ENCODE assay signal across 1 cellular context in genomic region chr1:32448773-32449456, GRCh38.
A peak's percentile ranks its signal among the peaks of the same experiment; 100 is the strongest.
TF ChIP-seq lines count a peak whose summit lies in the region.

No MANE protein-coding gene starts in this region.

TF ChIP-seq in K562, 482 proteins besides CTCF, POLR2A, EP300 and RAD21 (continued from another document and continues in another):
- TF ChIP-seq CHD7 (IDR thresholded peaks at IDR 0.05; ENCODE audit: low read depth, low read length) (no peak), JUN (IDR thresholded peaks at IDR 0.05; ENCODE audit: borderline replicate concordance, low read depth, low read length) (peak; percentile 75), JUN (CRISPR knock-in tag; IDR thresholded peaks at IDR 0.05; ENCODE audit: borderline replicate concordance) (no peak), ZNF589 (CRISPR knock-in tag; IDR thresholded peaks at IDR 0.05; ENCODE audit: low read depth) (no peak), ZNF24 (IDR thresholded peaks at IDR 0.05) (no peak), KLF13 (tag; IDR thresholded peaks at IDR 0.05; ENCODE audit: borderline replicate concordance, low read depth) (0 out of 2 replicates have a peak, but pooled peaks have one; percentile 13), PHTF2 (CRISPR knock-in tag; IDR thresholded peaks at IDR 0.05) (no peak), ZFP1 (CRISPR knock-in tag; IDR thresholded peaks at IDR 0.05) (no peak), EHMT2 (IDR thresholded peaks at IDR 0.05) (peak; percentile 68; the same call in 1 of the 2 replicates), ETS2 (tag; IDR thresholded peaks at IDR 0.05; ENCODE audit: borderline replicate concordance, poor library complexity, severe bottlenecking) (no peak), GTF2A2 (tag; IDR thresholded peaks at IDR 0.05) (no peak), POLR2B (IDR thresholded peaks at IDR 0.05; ENCODE audit: low read depth, partially characterized antibody) (no peak), CHCHD3 (CRISPR knock-in tag; IDR thresholded peaks at IDR 0.05) (no peak), NR2C2 (CRISPR knock-in tag; IDR thresholded peaks at IDR 0.05) (no peak), NR2C2 (tag; IDR thresholded peaks at IDR 0.05) (peak; percentile 66; the same call in 1 of the 2 replicates), MAFF (IDR thresholded peaks at IDR 0.05; ENCODE audit: low read length) (peak; percentile 33; the same call in 1 of the 2 replicates), JUND (IDR thresholded peaks at IDR 0.05; ENCODE audit: borderline replicate concordance, low read depth, low read length) (peak; percentile 88), JUND (tag; IDR thresholded peaks at IDR 0.05; ENCODE audit: borderline replicate concordance, low read depth, low read length) (peak; percentile 93), DLX4 (CRISPR knock-in tag; IDR thresholded peaks at IDR 0.05) (no peak), RAD51 (IDR thresholded peaks at IDR 0.05; ENCODE audit: borderline replicate concordance, low read depth) (peak; percentile 54), MTA1 (IDR thresholded peaks at IDR 0.05; ENCODE audit: borderline replicate concordance) (no peak), CEBPG (CRISPR knock-in tag; IDR thresholded peaks at IDR 0.05) (no peak), CEBPG (tag; conservative IDR thresholded peaks at IDR 0.05 in 1 of 2, IDR thresholded peaks at IDR 0.05 in 1 of 2) (peak in 1 of 2 experiments; percentile 69; a peak in 1 of 4 replicates), ELK1 (CRISPR knock-in tag; IDR thresholded peaks at IDR 0.05) (no peak), CC2D1A (IDR thresholded peaks at IDR 0.05) (no peak), NR1H2 (CRISPR knock-in tag; IDR thresholded peaks at IDR 0.05) (no peak), C11orf30 (IDR thresholded peaks at IDR 0.05; ENCODE audit: low read depth) (0 out of 2 replicates have a peak, but pooled peaks have one; percentile 9), FOXO4 (CRISPR knock-in tag; IDR thresholded peaks at IDR 0.05) (no peak), ZNF274 (IDR thresholded peaks at IDR 0.05; ENCODE audit: borderline replicate concordance, low read depth, low read length) (no peak), HDGF (IDR thresholded peaks at IDR 0.05) (0 out of 2 replicates have a peak, but pooled peaks have one; percentile 11)
- TF ChIP-seq, protein P1, sequence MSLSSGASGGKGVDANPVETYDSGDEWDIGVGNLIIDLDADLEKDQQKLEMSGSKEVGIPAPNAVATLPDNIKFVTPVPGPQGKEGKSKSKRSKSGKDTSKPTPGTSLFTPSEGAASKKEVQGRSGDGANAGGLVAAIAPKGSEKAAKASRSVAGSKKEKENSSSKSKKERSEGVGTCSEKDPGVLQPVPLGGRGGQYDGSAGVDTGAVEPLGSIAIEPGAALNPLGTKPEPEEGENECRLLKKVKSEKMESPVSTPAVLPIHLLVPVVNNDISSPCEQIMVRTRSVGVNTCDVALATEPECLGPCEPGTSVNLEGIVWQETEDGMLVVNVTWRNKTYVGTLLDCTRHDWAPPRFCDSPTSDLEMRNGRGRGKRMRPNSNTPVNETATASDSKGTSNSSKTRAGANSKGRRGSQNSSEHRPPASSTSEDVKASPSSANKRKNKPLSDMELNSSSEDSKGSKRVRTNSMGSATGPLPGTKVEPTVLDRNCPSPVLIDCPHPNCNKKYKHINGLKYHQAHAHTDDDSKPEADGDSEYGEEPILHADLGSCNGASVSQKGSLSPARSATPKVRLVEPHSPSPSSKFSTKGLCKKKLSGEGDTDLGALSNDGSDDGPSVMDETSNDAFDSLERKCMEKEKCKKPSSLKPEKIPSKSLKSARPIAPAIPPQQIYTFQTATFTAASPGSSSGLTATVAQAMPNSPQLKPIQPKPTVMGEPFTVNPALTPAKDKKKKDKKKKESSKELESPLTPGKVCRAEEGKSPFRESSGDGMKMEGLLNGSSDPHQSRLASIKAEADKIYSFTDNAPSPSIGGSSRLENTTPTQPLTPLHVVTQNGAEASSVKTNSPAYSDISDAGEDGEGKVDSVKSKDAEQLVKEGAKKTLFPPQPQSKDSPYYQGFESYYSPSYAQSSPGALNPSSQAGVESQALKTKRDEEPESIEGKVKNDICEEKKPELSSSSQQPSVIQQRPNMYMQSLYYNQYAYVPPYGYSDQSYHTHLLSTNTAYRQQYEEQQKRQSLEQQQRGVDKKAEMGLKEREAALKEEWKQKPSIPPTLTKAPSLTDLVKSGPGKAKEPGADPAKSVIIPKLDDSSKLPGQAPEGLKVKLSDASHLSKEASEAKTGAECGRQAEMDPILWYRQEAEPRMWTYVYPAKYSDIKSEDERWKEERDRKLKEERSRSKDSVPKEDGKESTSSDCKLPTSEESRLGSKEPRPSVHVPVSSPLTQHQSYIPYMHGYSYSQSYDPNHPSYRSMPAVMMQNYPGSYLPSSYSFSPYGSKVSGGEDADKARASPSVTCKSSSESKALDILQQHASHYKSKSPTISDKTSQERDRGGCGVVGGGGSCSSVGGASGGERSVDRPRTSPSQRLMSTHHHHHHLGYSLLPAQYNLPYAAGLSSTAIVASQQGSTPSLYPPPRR (CRISPR knock-in tag; IDR thresholded peaks at IDR 0.05; ENCODE audit: borderline replicate concordance) = 0 out of 2 replicates have a peak, but pooled peaks have one; percentile 11
- TF ChIP-seq, protein P2, sequence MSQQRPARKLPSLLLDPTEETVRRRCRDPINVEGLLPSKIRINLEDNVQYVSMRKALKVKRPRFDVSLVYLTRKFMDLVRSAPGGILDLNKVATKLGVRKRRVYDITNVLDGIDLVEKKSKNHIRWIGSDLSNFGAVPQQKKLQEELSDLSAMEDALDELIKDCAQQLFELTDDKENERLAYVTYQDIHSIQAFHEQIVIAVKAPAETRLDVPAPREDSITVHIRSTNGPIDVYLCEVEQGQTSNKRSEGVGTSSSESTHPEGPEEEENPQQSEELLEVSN (IDR thresholded peaks at IDR 0.05; ENCODE audit: borderline replicate concordance in 1 of 2, extremely low read depth in 1 of 2, insufficient read depth in 1 of 2, insufficient read length in 1 of 2, low read depth in 1 of 2, low read length in 1 of 2, poor library complexity in 1 of 2, severe bottlenecking in 1 of 2) = no peak
- TF ChIP-seq, protein P3, sequence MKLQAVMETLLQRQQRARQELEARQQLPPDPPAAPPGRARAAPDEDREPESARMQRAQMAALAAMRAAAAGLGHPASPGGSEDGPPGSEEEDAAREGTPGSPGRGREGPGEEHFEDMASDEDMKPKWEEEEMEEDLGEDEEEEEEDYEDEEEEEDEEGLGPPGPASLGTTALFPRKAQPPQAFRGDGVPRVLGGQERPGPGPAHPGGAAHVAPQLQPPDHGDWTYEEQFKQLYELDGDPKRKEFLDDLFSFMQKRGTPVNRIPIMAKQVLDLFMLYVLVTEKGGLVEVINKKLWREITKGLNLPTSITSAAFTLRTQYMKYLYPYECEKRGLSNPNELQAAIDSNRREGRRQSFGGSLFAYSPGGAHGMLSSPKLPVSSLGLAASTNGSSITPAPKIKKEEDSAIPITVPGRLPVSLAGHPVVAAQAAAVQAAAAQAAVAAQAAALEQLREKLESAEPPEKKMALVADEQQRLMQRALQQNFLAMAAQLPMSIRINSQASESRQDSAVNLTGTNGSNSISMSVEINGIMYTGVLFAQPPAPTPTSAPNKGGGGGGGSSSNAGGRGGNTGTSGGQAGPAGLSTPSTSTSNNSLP (IDR thresholded peaks at IDR 0.05; ENCODE audit: borderline replicate concordance, low read depth, low read length) = no peak
- TF ChIP-seq, protein P4, sequence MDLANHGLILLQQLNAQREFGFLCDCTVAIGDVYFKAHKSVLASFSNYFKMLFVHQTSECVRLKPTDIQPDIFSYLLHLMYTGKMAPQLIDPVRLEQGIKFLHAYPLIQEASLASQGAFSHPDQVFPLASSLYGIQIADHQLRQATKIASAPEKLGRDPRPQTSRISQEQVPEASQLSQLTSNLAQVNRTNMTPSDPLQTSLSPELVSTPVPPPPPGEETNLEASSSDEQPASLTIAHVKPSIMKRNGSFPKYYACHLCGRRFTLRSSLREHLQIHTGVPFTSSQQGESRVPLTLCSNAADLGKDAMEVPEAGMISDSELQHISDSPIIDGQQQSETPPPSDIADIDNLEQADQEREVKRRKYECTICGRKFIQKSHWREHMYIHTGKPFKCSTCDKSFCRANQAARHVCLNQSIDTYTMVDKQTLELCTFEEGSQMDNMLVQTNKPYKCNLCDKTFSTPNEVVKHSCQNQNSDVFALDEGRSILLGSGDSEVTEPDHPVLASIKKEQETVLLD (IDR thresholded peaks at IDR 0.05) = no peak
